ENCODE assay signal across 1 cellular context in the genomic region with DNA sequence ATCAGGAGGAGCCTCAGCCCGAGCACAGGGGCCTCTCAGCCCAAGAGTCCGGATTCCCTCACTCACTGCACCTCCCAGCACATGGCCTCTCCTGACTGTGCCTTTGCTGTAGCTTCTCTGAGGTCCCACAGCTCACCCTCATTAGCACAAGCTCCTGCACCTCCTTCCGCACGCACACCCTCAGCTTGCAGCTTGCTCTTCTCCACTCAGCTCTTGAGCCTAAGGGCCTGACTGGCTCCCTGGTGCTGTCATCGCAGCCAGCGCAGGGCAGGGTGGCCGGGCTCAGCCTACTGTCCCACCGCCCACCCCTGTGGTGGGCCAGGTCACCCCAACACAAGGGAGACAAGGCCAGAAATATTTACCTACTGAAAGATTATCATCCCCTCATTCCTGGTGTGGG.
TF ChIP-seq lines count a peak whose summit lies in the region.

No MANE protein-coding gene starts in this region.

TF ChIP-seq in WTC11, 78 proteins besides CTCF, POLR2A, EP300 and RAD21 (continued from another document):
- TF ChIP-seq, protein P1, sequence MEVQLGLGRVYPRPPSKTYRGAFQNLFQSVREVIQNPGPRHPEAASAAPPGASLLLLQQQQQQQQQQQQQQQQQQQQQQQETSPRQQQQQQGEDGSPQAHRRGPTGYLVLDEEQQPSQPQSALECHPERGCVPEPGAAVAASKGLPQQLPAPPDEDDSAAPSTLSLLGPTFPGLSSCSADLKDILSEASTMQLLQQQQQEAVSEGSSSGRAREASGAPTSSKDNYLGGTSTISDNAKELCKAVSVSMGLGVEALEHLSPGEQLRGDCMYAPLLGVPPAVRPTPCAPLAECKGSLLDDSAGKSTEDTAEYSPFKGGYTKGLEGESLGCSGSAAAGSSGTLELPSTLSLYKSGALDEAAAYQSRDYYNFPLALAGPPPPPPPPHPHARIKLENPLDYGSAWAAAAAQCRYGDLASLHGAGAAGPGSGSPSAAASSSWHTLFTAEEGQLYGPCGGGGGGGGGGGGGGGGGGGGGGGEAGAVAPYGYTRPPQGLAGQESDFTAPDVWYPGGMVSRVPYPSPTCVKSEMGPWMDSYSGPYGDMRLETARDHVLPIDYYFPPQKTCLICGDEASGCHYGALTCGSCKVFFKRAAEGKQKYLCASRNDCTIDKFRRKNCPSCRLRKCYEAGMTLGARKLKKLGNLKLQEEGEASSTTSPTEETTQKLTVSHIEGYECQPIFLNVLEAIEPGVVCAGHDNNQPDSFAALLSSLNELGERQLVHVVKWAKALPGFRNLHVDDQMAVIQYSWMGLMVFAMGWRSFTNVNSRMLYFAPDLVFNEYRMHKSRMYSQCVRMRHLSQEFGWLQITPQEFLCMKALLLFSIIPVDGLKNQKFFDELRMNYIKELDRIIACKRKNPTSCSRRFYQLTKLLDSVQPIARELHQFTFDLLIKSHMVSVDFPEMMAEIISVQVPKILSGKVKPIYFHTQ (CRISPR knock-in tag; IDR thresholded peaks at IDR 0.05), result no peak
- TF ChIP-seq HMGA2 (CRISPR knock-in tag; IDR thresholded peaks at IDR 0.05) (no peak), SOX15 (CRISPR knock-in tag; IDR thresholded peaks at IDR 0.05) (no peak), E2F4 (CRISPR knock-in tag; IDR thresholded peaks at IDR 0.05; ENCODE audit: borderline replicate concordance, low read depth) (no peak), MXD4 (CRISPR knock-in tag; IDR thresholded peaks at IDR 0.05; ENCODE audit: borderline replicate concordance) (no peak)
